In genomic region chr7:77796109-77796508, GRCh38 we compare ENCODE assay signal across 13 cellular contexts. TPM values are rescaled to one million over a fixed set of nuclear protein-coding genes. Genes with fewer than 3 reads are reported as not detected.
A peak's percentile ranks its signal among the peaks of the same experiment; 100 is the strongest.
DNase-seq lines count a peak whose midpoint lies in the region; ATAC-seq and TF ChIP-seq lines count a peak whose summit lies in the region.
"Had no signal": no experiment of that assay in that cellular context is flagged by ENCODE, and none has a peak within 500 bp of the region (broad histone marks: within the 10 kb centered on the region; RNA-seq: fewer than 3 reads in every experiment).

No MANE protein-coding gene starts in this region.

- POLR2A ChIA-PET in activated CD4-positive, alpha-beta T cell treated with anti-CD3 and anti-CD28 coated beads, Interleukin-2, amount 10 ng/mL, durations not matched to agents 7 days and 5 days (lab: Charles Lee): no interaction called here
- POLR2A ChIA-PET in PC-9 (lab: Charles Lee; ENCODE audit: unreplicated experiment): no interaction called here

- no peak for DNase-seq in activated CD4-positive, alpha-beta T cell treated with anti-CD3 and anti-CD28 coated beads, Interleukin-2, amount 10 ng/mL, durations not matched to agents 7 days and 5 days
- no peak for DNase-seq in activated CD4-positive, alpha-beta T cell treated with anti-CD3 and anti-CD28 coated beads, Interleukin-2, amount 50 U/mL, for 48 hours
- no peak for DNase-seq in PC-9
- no peak for DNase-seq in progenitor cell of endocrine pancreas (ENCODE audit: low spot score, unreplicated experiment)
- DNase-seq in testis: no peak
- DNase-seq: activated CD8-positive, alpha-beta memory T cell treated with anti-CD3 and anti-CD28 coated beads, Interleukin-2, amount 50 U/mL, for 48 hours; NCI-H2171 treated with DMSO at 0.1 percent for 48 hours; OCI-M1; T-helper 9 cell; trophoblast cell had no signal

- no peak for TF ChIP-seq CTCF in PC-9 (conservative IDR thresholded peaks at IDR 0.05)
- no peak for TF ChIP-seq CTCF in progenitor cell of endocrine pancreas (IDR thresholded peaks at IDR 0.05; ENCODE audit: unreplicated experiment)
- TF ChIP-seq CTCF in testis (IDR thresholded peaks at IDR 0.05): no peak

- BruUV-seq in PC-9 (replicated peaks; lab: Mats Ljungman, UMichigan): no TSS peak

- peaks cover 65% of the 10 kb centered on the region for H3K79me2 ChIP-seq in PC-9 (ENCODE audit: low read depth)

- H3K27ac Mint-ChIP-seq in activated CD4-positive, alpha-beta T cell treated with anti-CD3 and anti-CD28 coated beads, Interleukin-2, amount 10 ng/mL, durations not matched to agents 7 days and 5 days: no peak overlapping the region
- H3K27ac Mint-ChIP-seq in progenitor cell of endocrine pancreas: no peak overlapping the region

- H3K27ac ChIP-seq in PC-9 (no peak overlapping the region), testis (peak overlapping the region in 1 of 2 donors; percentile 60)

- H3K9me3 Mint-ChIP-seq in activated CD4-positive, alpha-beta T cell treated with anti-CD3 and anti-CD28 coated beads, Interleukin-2, amount 10 ng/mL, durations not matched to agents 7 days and 5 days: no peaks in the 10 kb centered on the region
- H3K9me3 Mint-ChIP-seq in progenitor cell of endocrine pancreas (ENCODE audit: low read depth): no peaks in the 10 kb centered on the region

- peak overlapping the region; percentile 84 for H3K4me3 Mint-ChIP-seq in activated CD4-positive, alpha-beta T cell treated with anti-CD3 and anti-CD28 coated beads, Interleukin-2, amount 10 ng/mL, durations not matched to agents 7 days and 5 days
- H3K4me3 Mint-ChIP-seq in progenitor cell of endocrine pancreas (ENCODE audit: low read depth): peak overlapping the region; percentile 29

- H2AFZ ChIP-seq in PC-9: no peak overlapping the region

- CTCF ChIA-PET in activated CD4-positive, alpha-beta T cell treated with anti-CD3 and anti-CD28 coated beads, Interleukin-2, amount 10 ng/mL, durations not matched to agents 7 days and 5 days (lab: Charles Lee): interaction anchor here (0.9 kb wide), 1 partner anchor 102 kb away, joined by 4 read pairs; no protein-coding TSS in a partner anchor
- CTCF ChIA-PET in PC-9 (lab: Charles Lee): no interaction called here

- H4K20me1 ChIP-seq in PC-9 (ENCODE audit: insufficient read depth): no peaks in the 10 kb centered on the region

- H3F3A ChIP-seq in PC-9 (ENCODE audit: insufficient read depth, low read depth): 0 out of 2 replicates have a peak, but pooled peaks cover 1% of the 10 kb centered on the region

- no peaks in the 10 kb centered on the region for H3K9me3 ChIP-seq in PC-9 (ENCODE audit: insufficient read depth, low read depth)
- H3K9me3 ChIP-seq in endocrine pancreas (ENCODE audit: control insufficient read depth, low read length): no peaks in the 10 kb centered on the region
- H3K9me3 ChIP-seq in testis: no peaks in the 10 kb centered on the region

- no peak for TF ChIP-seq POLR2A in testis (IDR thresholded peaks at IDR 0.05)

- intact Hi-C loops in PC-9 (cut with micrococcal nuclease; ENCODE audit: unreplicated experiment) (loop anchor here (5.0 kb wide), 1 partner anchor 531 kb away; no protein-coding TSS in a partner anchor), testis (cut with DNase I; ENCODE audit: low total_unique reads) (no loop called here)

- H3K9ac ChIP-seq in endocrine pancreas (ENCODE audit: control insufficient read depth, insufficient read depth, low read length): no peak overlapping the region

- H3K27me3 ChIP-seq in PC-9 (ENCODE audit: insufficient read depth, low read depth) (no peaks in the 10 kb centered on the region), endocrine pancreas (ENCODE audit: control insufficient read depth, insufficient read depth, low read length) (no peaks in the 10 kb centered on the region), testis (no peaks in the 10 kb centered on the region)

- 62 to 88% methylated on average over 3 of the region's 3 CpGs for WGBS in testis, 2 donors

- H3K4me2 ChIP-seq in PC-9: peak overlapping the region; percentile 96

- H3K4me3 ChIP-seq in PC-9: peak overlapping the region; percentile 85; the same call in 1 of the 2 replicates
- peak overlapping the region; percentile 92 for H3K4me3 ChIP-seq in endocrine pancreas (ENCODE audit: control insufficient read depth, insufficient read depth, low read length)
- no peak overlapping the region for H3K4me3 ChIP-seq in testis

- peaks cover 25% of the 10 kb centered on the region for H3K36me3 Mint-ChIP-seq in activated CD4-positive, alpha-beta T cell treated with anti-CD3 and anti-CD28 coated beads, Interleukin-2, amount 10 ng/mL, durations not matched to agents 7 days and 5 days (ENCODE audit: low read depth)
- H3K36me3 Mint-ChIP-seq in progenitor cell of endocrine pancreas (ENCODE audit: insufficient read depth): peaks cover 5% of the 10 kb centered on the region

- no peaks in the 10 kb centered on the region for H3K27me3 Mint-ChIP-seq in activated CD4-positive, alpha-beta T cell treated with anti-CD3 and anti-CD28 coated beads, Interleukin-2, amount 10 ng/mL, durations not matched to agents 7 days and 5 days
- no peaks in the 10 kb centered on the region for H3K27me3 Mint-ChIP-seq in progenitor cell of endocrine pancreas

- no peak for ATAC-seq in HG02642 (IDR thresholded peaks at IDR 0.05; ENCODE audit: poor library complexity, unreplicated experiment)
- ATAC-seq in GM21786 (IDR thresholded peaks at IDR 0.05; ENCODE audit: unreplicated experiment): no peak

- H3K9me2 ChIP-seq in PC-9 (ENCODE audit: insufficient read depth): no peaks in the 10 kb centered on the region

- H3K4me1 ChIP-seq in PC-9 (replicated peaks; ENCODE audit: insufficient read depth) (peaks cover 35% of the 10 kb centered on the region), endocrine pancreas (ENCODE audit: control insufficient read depth, insufficient read depth, low read length) (peaks cover 13% of the 10 kb centered on the region), testis (peaks cover 22% of the 10 kb centered on the region)

- H3K36me3 ChIP-seq in PC-9 (ENCODE audit: low read depth): no peaks in the 10 kb centered on the region
- no peaks in the 10 kb centered on the region for H3K36me3 ChIP-seq in endocrine pancreas (ENCODE audit: control insufficient read depth, insufficient read depth, low read length)
- H3K36me3 ChIP-seq in testis (ENCODE audit: low read depth, missing control alignments): no peaks in the 10 kb centered on the region

- H3K4me1 Mint-ChIP-seq in activated CD4-positive, alpha-beta T cell treated with anti-CD3 and anti-CD28 coated beads, Interleukin-2, amount 10 ng/mL, durations not matched to agents 7 days and 5 days: peaks cover 45% of the 10 kb centered on the region
- peaks cover 36% of the 10 kb centered on the region for H3K4me1 Mint-ChIP-seq in progenitor cell of endocrine pancreas (ENCODE audit: low read depth)

RNA-seq across cellular contexts. Expression of gene TMEM60, which starts 2.1 kb away (rescaled TPM):
- 10 to 100 TPM; 15.2 to 15.9 TPM for total RNA-seq in activated CD4-positive, alpha-beta T cell treated with anti-CD3 and anti-CD28 coated beads, Interleukin-2, amount 10 ng/mL, durations not matched to agents 7 days and 5 days
- 19.5 and 29.1 TPM in 2 replicates for total RNA-seq in PC-9 (2021)
- total RNA-seq in progenitor cell of endocrine pancreas: 17.9 and 20.7 TPM in 2 replicates
- total RNA-seq in testis: 10 to 100 TPM; 21.7 to 31.4 TPM
- 27.9 TPM for polyA plus RNA-seq in testis (ENCODE audit: insufficient read depth, low read depth, low replicate concordance)

RNA-seq across cellular contexts. Expression of gene PHTF2, which starts 2.5 kb away (rescaled TPM):
- total RNA-seq in activated CD4-positive, alpha-beta T cell treated with anti-CD3 and anti-CD28 coated beads, Interleukin-2, amount 10 ng/mL, durations not matched to agents 7 days and 5 days: 10 to 100 TPM; 33.6 to 39.5 TPM
- total RNA-seq in PC-9 (2021): 36.4 and 52.0 TPM in 2 replicates
- total RNA-seq in progenitor cell of endocrine pancreas: 12.3 and 13.0 TPM in 2 replicates
- 10 to 100 TPM; 26.6 to 35.3 TPM for total RNA-seq in testis
- 13.9 TPM for polyA plus RNA-seq in testis (ENCODE audit: insufficient read depth, low read depth, low replicate concordance)

Comparison
In these comparisons a context has a peak if more than half of its experiments do, and no peak if none do; other contexts are left out.
1. H3K4me3 ChIP-seq: peak in PC-9 (single experiment) and endocrine pancreas (single experiment); none in testis (0 of 2).